In genomic region chr2:106144621-106145331, GRCh38 we compare ENCODE assay signal across 13 cellular contexts. TPM values are rescaled to one million over a fixed set of nuclear protein-coding genes. Genes with fewer than 3 reads are reported as not detected.
A peak's percentile ranks its signal among the peaks of the same experiment; 100 is the strongest.
DNase-seq lines count a peak whose midpoint lies in the region; ATAC-seq and TF ChIP-seq lines count a peak whose summit lies in the region.
"Had no signal": no experiment of that assay in that cellular context is flagged by ENCODE, and none has a peak within 500 bp of the region (broad histone marks: within the 10 kb centered on the region; RNA-seq: fewer than 3 reads in every experiment).

No MANE protein-coding gene starts in this region.

- no peak overlapping the region for H3K27ac ChIP-seq in breast epithelium
- H3K27ac ChIP-seq: hepatocyte, thyroid gland had no signal

- DNase-seq in A172 (ENCODE audit: low spot score) (peak; percentile 49), breast epithelium (ENCODE audit: low spot score in 2 of 2) (no peak), KG1 (lab: John Stamatoyannopoulos, UW) (no peak)
- DNase-seq in activated CD4-positive, alpha-beta T cell treated with anti-CD3 and anti-CD28 coated beads, Interleukin-2, amount 50 U/mL, for 48 hours, result peak; percentile 50 to 60
- DNase-seq in effector CD4-positive, alpha-beta T cell, result peak; percentile 63
- DNase-seq: amygdala, NCI-H2029 treated with DMSO at 0.1 percent for 48 hours, thyroid gland had no signal

- no peaks in the 10 kb centered on the region for H3K9me3 ChIP-seq in breast epithelium
- H3K9me3 ChIP-seq: thyroid gland had no signal

- no peaks in the 10 kb centered on the region for H3K4me1 ChIP-seq in breast epithelium

- H3K4me3 ChIP-seq in breast epithelium, result no peak overlapping the region
- H3K4me3 ChIP-seq: hepatocyte, lung, thyroid gland had no signal

- TF ChIP-seq CTCF in breast epithelium (IDR thresholded peaks at IDR 0.05), result no peak

- peak; percentile 36 for ATAC-seq in HG02852 (IDR thresholded peaks at IDR 0.05; ENCODE audit: unreplicated experiment)
- ATAC-seq in HG03354 (IDR thresholded peaks at IDR 0.05; ENCODE audit: poor library complexity, severe bottlenecking, unreplicated experiment), result no peak
- ATAC-seq in GM21723 (IDR thresholded peaks at IDR 0.05; ENCODE audit: unreplicated experiment), result no peak

- TF ChIP-seq POLR2A in breast epithelium (IDR thresholded peaks at IDR 0.05), result no peak

- intact Hi-C loops in breast epithelium (cut with DNase I; ENCODE audit: low total_unique reads), result no loop called here

- no peaks in the 10 kb centered on the region for H3K27me3 ChIP-seq in breast epithelium
- H3K27me3 ChIP-seq: hepatocyte, thyroid gland had no signal

- H3K36me3 ChIP-seq in breast epithelium, result no peaks in the 10 kb centered on the region
- H3K36me3 ChIP-seq: thyroid gland had no signal

RNA-seq across cellular contexts. Expression of gene UXS1, which starts 49.3 kb away (rescaled TPM):
- 26.4 and 31.5 TPM in 2 replicates for total RNA-seq in A172 (2014; rRNA removed; shearing (Covaris generic))
- 10 to 100 TPM; 17.9 to 38.1 (median 30.5) TPM for total RNA-seq in breast epithelium

Comparison
In these comparisons a context has a peak if more than half of its experiments do, and no peak if none do; other contexts are left out.
1. DNase-seq: peak in A172 (single experiment), activated CD4-positive, alpha-beta T cell treated with anti-CD3 and anti-CD28 coated beads, Interleukin-2, amount 50 U/mL, for 48 hours (2 of 2) and effector CD4-positive, alpha-beta T cell (single experiment); none in breast epithelium (0 of 2) and KG1 (single experiment).